In genomic region chr11:74084796-74085541, GRCh38 we compare ENCODE assay signal across 1 cellular context.
A peak's percentile ranks its signal among the peaks of the same experiment; 100 is the strongest.
TF ChIP-seq lines count a peak whose summit lies in the region.

No MANE protein-coding gene starts in this region.

TF ChIP-seq in HepG2, 621 proteins besides CTCF, POLR2A, EP300 and RAD21 (continued from another document and continues in another):
- TF ChIP-seq ZNF275 (CRISPR knock-in tag; IDR thresholded peaks at IDR 0.05; ENCODE audit: borderline replicate concordance) (no peak), EZH2 (conservative IDR thresholded peaks at IDR 0.05; ENCODE audit: low read depth, low read length) (no peak), HMGXB3 (CRISPR knock-in tag; IDR thresholded peaks at IDR 0.05; ENCODE audit: borderline replicate concordance) (no peak), ZNF850 (CRISPR knock-in tag; conservative IDR thresholded peaks at IDR 0.05) (no peak), ZFP1 (CRISPR knock-in tag; IDR thresholded peaks at IDR 0.05) (no peak), ZNF724P (CRISPR knock-in tag; IDR thresholded peaks at IDR 0.05; ENCODE audit: borderline replicate concordance) (no peak), ZNF879 (CRISPR knock-in tag; IDR thresholded peaks at IDR 0.05) (no peak), SRF (IDR thresholded peaks at IDR 0.05; ENCODE audit: low read depth, low read length) (no peak), SP1 (IDR thresholded peaks at IDR 0.05) (no peak), SP1 (CRISPR knock-in tag; IDR thresholded peaks at IDR 0.05) (no peak), ZNF510 (CRISPR knock-in tag; IDR thresholded peaks at IDR 0.05; ENCODE audit: low read depth) (no peak), THAP8 (CRISPR knock-in tag; IDR thresholded peaks at IDR 0.05; ENCODE audit: borderline replicate concordance) (no peak), ZNF652 (CRISPR knock-in tag; IDR thresholded peaks at IDR 0.05; ENCODE audit: borderline replicate concordance, low read depth) (no peak), GZF1 (CRISPR knock-in tag; IDR thresholded peaks at IDR 0.05) (no peak), ZNF430 (CRISPR knock-in tag; IDR thresholded peaks at IDR 0.05) (no peak), ZNF543 (CRISPR knock-in tag; IDR thresholded peaks at IDR 0.05) (no peak), ZSCAN30 (CRISPR knock-in tag; IDR thresholded peaks at IDR 0.05) (no peak), RARA (CRISPR knock-in tag; IDR thresholded peaks at IDR 0.05) (no peak), ZNF770 (CRISPR knock-in tag; IDR thresholded peaks at IDR 0.05) (peak; percentile 97), ZNF597 (CRISPR knock-in tag; IDR thresholded peaks at IDR 0.05) (no peak), IRF2 (CRISPR knock-in tag; IDR thresholded peaks at IDR 0.05) (no peak), TRIM22 (IDR thresholded peaks at IDR 0.05) (no peak), ZNF747 (CRISPR knock-in tag; IDR thresholded peaks at IDR 0.05; ENCODE audit: borderline replicate concordance) (no peak), SNAPC5 (CRISPR knock-in tag; IDR thresholded peaks at IDR 0.05; ENCODE audit: borderline replicate concordance) (no peak), RARG (CRISPR knock-in tag; IDR thresholded peaks at IDR 0.05; ENCODE audit: low read depth) (no peak), ZSCAN21 (CRISPR knock-in tag; IDR thresholded peaks at IDR 0.05; ENCODE audit: borderline replicate concordance) (no peak), FOXC1 (CRISPR knock-in tag; IDR thresholded peaks at IDR 0.05; ENCODE audit: borderline replicate concordance) (no peak), ZNF7 (CRISPR knock-in tag; IDR thresholded peaks at IDR 0.05) (no peak), ZFP37 (CRISPR knock-in tag; IDR thresholded peaks at IDR 0.05; ENCODE audit: borderline replicate concordance) (no peak), PAWR (CRISPR knock-in tag; IDR thresholded peaks at IDR 0.05; ENCODE audit: borderline replicate concordance) (no peak), TFE3 (CRISPR knock-in tag; IDR thresholded peaks at IDR 0.05) (no peak), GLI4 (CRISPR knock-in tag; IDR thresholded peaks at IDR 0.05; ENCODE audit: borderline replicate concordance) (no peak), RFXAP (CRISPR knock-in tag; IDR thresholded peaks at IDR 0.05; ENCODE audit: borderline replicate concordance) (no peak), THAP11 (CRISPR knock-in tag; IDR thresholded peaks at IDR 0.05) (no peak), ZBTB14 (CRISPR knock-in tag; IDR thresholded peaks at IDR 0.05) (no peak), MAFK (conservative IDR thresholded peaks at IDR 0.05 in 1 of 2, IDR thresholded peaks at IDR 0.05 in 1 of 2; ENCODE audit: low read length in 2 of 2) (no peak), MIER3 (CRISPR knock-in tag; IDR thresholded peaks at IDR 0.05; ENCODE audit: borderline replicate concordance) (no peak), ATF6 (CRISPR knock-in tag; conservative IDR thresholded peaks at IDR 0.05) (no peak), NFKBIZ (CRISPR knock-in tag; IDR thresholded peaks at IDR 0.05) (no peak), ZNF775 (CRISPR knock-in tag; IDR thresholded peaks at IDR 0.05; ENCODE audit: borderline replicate concordance) (no peak), ZFP82 (CRISPR knock-in tag; IDR thresholded peaks at IDR 0.05; ENCODE audit: borderline replicate concordance) (no peak), ARID3A (IDR thresholded peaks at IDR 0.05; ENCODE audit: low read depth, low read length) (no peak), ZNF383 (CRISPR knock-in tag; IDR thresholded peaks at IDR 0.05; ENCODE audit: borderline replicate concordance) (no peak), SOX13 (IDR thresholded peaks at IDR 0.05) (no peak), SOX13 (CRISPR knock-in tag; conservative IDR thresholded peaks at IDR 0.05 in 1 of 2, IDR thresholded peaks at IDR 0.05 in 1 of 2) (no peak), POGZ (CRISPR knock-in tag; IDR thresholded peaks at IDR 0.05) (peak; percentile 44; the same call in 1 of the 2 replicates)
